ENCODE assay signal across 8 cellular contexts in the genomic region with DNA sequence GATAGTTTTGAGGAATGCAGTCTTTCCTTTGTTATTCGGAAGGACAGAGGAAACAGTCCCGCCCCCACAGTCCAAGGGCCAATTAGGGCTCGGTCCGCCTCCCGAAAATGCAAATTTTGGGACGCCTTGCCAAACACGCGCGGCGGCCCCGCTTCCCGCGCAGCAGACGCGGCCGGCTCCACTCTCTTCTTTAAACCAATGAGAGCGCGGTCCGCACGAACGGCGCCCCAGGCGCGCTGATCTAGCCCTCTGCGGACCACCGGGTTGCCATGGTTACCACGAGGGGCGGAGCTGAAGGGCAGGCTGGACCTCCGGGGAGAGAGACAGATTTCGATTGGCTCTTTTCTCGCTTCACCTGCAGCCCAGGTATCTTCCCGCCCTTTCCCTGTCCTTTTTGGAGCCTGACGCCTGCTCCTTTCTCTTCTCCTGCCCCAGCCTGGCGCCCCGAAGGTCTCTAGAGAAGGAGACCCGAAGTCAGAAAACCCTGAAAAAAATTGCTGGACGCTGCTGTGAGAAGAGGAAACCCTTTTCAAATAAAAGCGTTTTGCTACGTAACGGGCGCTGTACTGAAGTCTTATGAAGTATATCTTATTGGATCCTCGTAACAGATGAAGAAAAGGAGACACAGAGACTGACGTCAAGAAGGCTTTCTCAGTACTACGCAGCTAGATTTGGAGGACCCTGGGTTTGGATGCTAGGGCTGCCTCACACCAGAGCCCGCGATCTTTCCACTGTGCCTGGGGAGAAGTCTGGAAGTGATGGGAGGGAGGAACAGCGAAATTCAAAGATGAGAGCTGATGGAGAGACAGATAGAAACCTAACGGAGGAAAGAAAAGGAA. TPM values are rescaled to one million over a fixed set of nuclear protein-coding genes. Genes with fewer than 3 reads are reported as not detected.
DNase-seq lines count a peak whose midpoint lies in the region; ATAC-seq, FAIRE-seq and TF ChIP-seq lines count a peak whose summit lies in the region.

No MANE protein-coding gene starts in this region.

- no peaks in the 10 kb centered on the region for H3K79me2 ChIP-seq in OCI-LY7 (ENCODE audit: insufficient read depth, low read depth, low read length)

- peak overlapping the region; percentile 19; the same call in 1 of the 2 replicates for H2AFZ ChIP-seq in OCI-LY7 (ENCODE audit: low read length)

- intact Hi-C loops in OCI-LY7 (cut with micrococcal nuclease; ENCODE audit: unreplicated experiment), result no loop called here

- CTCF ChIA-PET in HEK293 (lab: Yijun Ruan, JAX), result interaction anchor here (0.6 to 4.5 kb wide), 9 partner anchors 10 to 137 kb away, joined by 3 to 28 read pairs (median 4); no protein-coding TSS in a partner anchor
- CTCF ChIA-PET in OCI-LY7 (lab: Charles Lee; ENCODE audit: unreplicated experiment), result interaction anchor here (0.9 kb wide), 1 partner anchor 10 kb away, joined by 3 read pairs; no protein-coding TSS in a partner anchor

- peak overlapping the region; percentile 16; the same call in 1 of the 2 replicates for H3K4me3 ChIP-seq in HEK293 (ENCODE audit: low read depth, low read length)
- H3K4me3 ChIP-seq in OCI-LY7 (ENCODE audit: low read depth, low read length, poor library complexity, severe bottlenecking), result peak overlapping the region; percentile 65
- H3K4me3 ChIP-seq in bronchial epithelial cell (ENCODE audit: low read depth, low read length), result no peak overlapping the region

- H3K4me1 ChIP-seq in HEK293 (ENCODE audit: control insufficient read depth, insufficient read depth, low read length), result peaks cover 5% of the 10 kb centered on the region
- H3K4me1 ChIP-seq in OCI-LY7 (ENCODE audit: insufficient read depth, low read length, poor library complexity, severe bottlenecking), result peaks cover 64% of the 10 kb centered on the region

- FAIRE-seq in bronchial epithelial cell (lab: Jason Lieb, UNC), result no peak

- POLR2A ChIA-PET in HEK293 (lab: Yijun Ruan, JAX), result interaction anchor here (0.6 to 1.3 kb wide), 2 partner anchors 14 to 18 kb away, joined by 3 to 5 read pairs; no protein-coding TSS in a partner anchor
- POLR2A ChIA-PET in OCI-LY7 (lab: Charles Lee), result interaction anchor here (0.5 to 0.9 kb wide), 5 partner anchors 9 to 399 kb away, joined by 3 to 4 read pairs (median 3); no protein-coding TSS in a partner anchor

- TF ChIP-seq CTCF in HEK293 (tag by site-specific recombination; IDR thresholded peaks at IDR 0.05), result no peak
- no peak for TF ChIP-seq CTCF in OCI-LY7 (conservative IDR thresholded peaks at IDR 0.05; ENCODE audit: low read length)
- no peak for TF ChIP-seq CTCF in bronchial epithelial cell (IDR thresholded peaks at IDR 0.05; ENCODE audit: insufficient read depth, low read length, severe bottlenecking)

- peak overlapping the region; percentile 68 for H3K4me2 ChIP-seq in OCI-LY7 (ENCODE audit: low read length)

- H4K20me1 ChIP-seq in OCI-LY7 (ENCODE audit: insufficient read depth, low read length), result no peaks in the 10 kb centered on the region

- H3K27me3 ChIP-seq in bronchial epithelial cell (ENCODE audit: control insufficient read depth, insufficient read depth, low read length), result peaks cover 46% of the 10 kb centered on the region

- no TSS peak for BruUV-seq in OCI-LY7 (replicated peaks; lab: Mats Ljungman, UMichigan)

- H3K36me3 ChIP-seq in HEK293 (ENCODE audit: control insufficient read depth in 2 of 2, insufficient read depth in 1 of 2, low read length in 2 of 2), result no peaks in the 10 kb centered on the region
- H3K36me3 ChIP-seq in OCI-LY7 (ENCODE audit: insufficient read depth, low read length), result no peaks in the 10 kb centered on the region
- no peaks in the 10 kb centered on the region for H3K36me3 ChIP-seq in bronchial epithelial cell (ENCODE audit: control insufficient read depth, insufficient read depth, low read length)

- H3K9me3 ChIP-seq in HEK293 (ENCODE audit: control insufficient read depth, insufficient read depth, low read depth, low read length) (no peaks in the 10 kb centered on the region), OCI-LY7 (ENCODE audit: low read length) (no peaks in the 10 kb centered on the region)

- ATAC-seq in stimulated activated naive CD8-positive, alpha-beta T cell treated with anti-CD3 and anti-CD28 coated beads, Interleukin-15, Interleukin-2, amounts not matched to agents 100 U/mL and 50 U/mL, for 24 hours, result no peak
- ATAC-seq in GM18505 (IDR thresholded peaks at IDR 0.05; ENCODE audit: unreplicated experiment), result no peak
- no peak for ATAC-seq in HG02884 (IDR thresholded peaks at IDR 0.05; ENCODE audit: unreplicated experiment)

- TF ChIP-seq POLR2A in GM18505 (IDR thresholded peaks at IDR 0.05; ENCODE audit: borderline replicate concordance, extremely low read depth, insufficient read depth, insufficient read length), result no peak

- DNase-seq in AG08396 (ENCODE audit: low spot score) (peak; percentile 87), OCI-LY7 (ENCODE audit: low spot score) (peak; percentile 89), bronchial epithelial cell (ENCODE audit: low read depth) (peak; percentile 43), left kidney (ENCODE audit: low read depth, low spot score) (peak; percentile 95)
- peak; percentile 60 for DNase-seq in stimulated activated naive CD8-positive, alpha-beta T cell treated with anti-CD3 and anti-CD28 coated beads, Interleukin-15, Interleukin-2, amounts not matched to agents 100 U/mL and 50 U/mL, for 24 hours

- H3K9me2 ChIP-seq in OCI-LY7 (ENCODE audit: insufficient read depth, low read length), result no peaks in the 10 kb centered on the region

- H3K27ac ChIP-seq in HEK293 (ENCODE audit: extremely low read depth, low read depth, low read length) (no peak overlapping the region), OCI-LY7 (ENCODE audit: low read depth, low read length, poor library complexity, severe bottlenecking) (no peak overlapping the region)

TF ChIP-seq in HEK293, 187 proteins besides CTCF, POLR2A, EP300 and RAD21 (continues in another document):
- TF ChIP-seq ZBTB1 (tag by site-specific recombination; IDR thresholded peaks at IDR 0.05) (no peak), ZNF777 (tag by site-specific recombination; IDR thresholded peaks at IDR 0.05; ENCODE audit: borderline replicate concordance) (no peak), ZNF335 (tag by site-specific recombination; conservative IDR thresholded peaks at IDR 0.05) (peak; percentile 70), ZNF398 (tag by site-specific recombination; IDR thresholded peaks at IDR 0.05) (no peak), ZNF311 (tag by site-specific recombination; IDR thresholded peaks at IDR 0.05; ENCODE audit: borderline replicate concordance) (no peak), ZNF404 (tag by site-specific recombination; IDR thresholded peaks at IDR 0.05) (no peak), ELK4 (IDR thresholded peaks at IDR 0.05; ENCODE audit: borderline replicate concordance, low read depth, low read length) (no peak)
- TF ChIP-seq, protein P1, sequence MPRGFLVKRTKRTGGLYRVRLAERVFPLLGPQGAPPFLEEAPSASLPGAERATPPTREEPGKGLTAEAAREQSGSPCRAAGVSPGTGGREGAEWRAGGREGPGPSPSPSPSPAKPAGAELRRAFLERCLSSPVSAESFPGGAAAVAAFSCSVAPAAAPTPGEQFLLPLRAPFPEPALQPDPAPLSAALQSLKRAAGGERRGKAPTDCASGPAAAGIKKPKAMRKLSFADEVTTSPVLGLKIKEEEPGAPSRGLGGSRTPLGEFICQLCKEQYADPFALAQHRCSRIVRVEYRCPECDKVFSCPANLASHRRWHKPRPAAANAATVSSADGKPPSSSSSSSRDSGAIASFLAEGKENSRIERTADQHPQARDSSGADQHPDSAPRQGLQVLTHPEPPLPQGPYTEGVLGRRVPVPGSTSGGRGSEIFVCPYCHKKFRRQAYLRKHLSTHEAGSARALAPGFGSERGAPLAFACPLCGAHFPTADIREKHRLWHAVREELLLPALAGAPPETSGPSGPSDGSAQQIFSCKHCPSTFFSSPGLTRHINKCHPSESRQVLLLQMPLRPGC (tag by site-specific recombination; IDR thresholded peaks at IDR 0.05), result no peak

RNA-seq across cellular contexts. Expression of gene PTH2, which starts 2.0 kb away (rescaled TPM):
- 0.66 TPM in 1 of 2 replicates, not detected in the other for total RNA-seq in OCI-LY7 (2014; rRNA removed; shearing (Covaris generic))
- total RNA-seq in OCI-LY7 (2022), result 1.7 TPM in 1 of 2 replicates, not detected in the other
- not detected in 2 replicates for total RNA-seq in bronchial epithelial cell

RNA-seq across cellular contexts. Expression of gene GFY, which starts 3.9 kb away (rescaled TPM):
- not detected in 2 replicates for total RNA-seq in OCI-LY7 (2014; rRNA removed; shearing (Covaris generic))
- total RNA-seq in OCI-LY7 (2022) (not detected in 2 replicates), bronchial epithelial cell (not detected in 2 replicates)

RNA-seq across cellular contexts. Expression of gene SLC17A7, which starts 20.1 kb away (rescaled TPM):
- 0.13 and 1.3 TPM in 2 replicates for total RNA-seq in OCI-LY7 (2014; rRNA removed; shearing (Covaris generic))
- total RNA-seq in OCI-LY7 (2022) (1.3 and 1.5 TPM in 2 replicates), bronchial epithelial cell (not detected in 2 replicates)

RNA-seq across cellular contexts. Expression of gene PIH1D1, which starts 30.4 kb away (rescaled TPM):
- 114 and 117 TPM in 2 replicates for total RNA-seq in OCI-LY7 (2014; rRNA removed; shearing (Covaris generic))
- 93.2 and 95.5 TPM in 2 replicates for total RNA-seq in OCI-LY7 (2022)
- 72.8 and 115 TPM in 2 replicates for total RNA-seq in bronchial epithelial cell

RNA-seq across cellular contexts. Expression of gene ALDH16A1, which starts 31.8 kb away (rescaled TPM):
- 39.5 and 55.4 TPM in 2 replicates for total RNA-seq in OCI-LY7 (2014; rRNA removed; shearing (Covaris generic))
- total RNA-seq in OCI-LY7 (2022), result 26.0 and 30.6 TPM in 2 replicates
- total RNA-seq in bronchial epithelial cell, result 17.5 and 29.2 TPM in 2 replicates

Comparison
In these comparisons a context has a peak if more than half of its experiments do, and no peak if none do; other contexts are left out.
1. DNase-seq: peak in every context shown above with its lines; median percentile 95 in left kidney; 89 in OCI-LY7; 87 in AG08396; 60 in stimulated activated naive CD8-positive, alpha-beta T cell treated with anti-CD3 and anti-CD28 coated beads, Interleukin-15, Interleukin-2, amounts not matched to agents 100 U/mL and 50 U/mL, for 24 hours; 43 in bronchial epithelial cell.